ENCODE assay signal across 12 cellular contexts in the genomic region with DNA sequence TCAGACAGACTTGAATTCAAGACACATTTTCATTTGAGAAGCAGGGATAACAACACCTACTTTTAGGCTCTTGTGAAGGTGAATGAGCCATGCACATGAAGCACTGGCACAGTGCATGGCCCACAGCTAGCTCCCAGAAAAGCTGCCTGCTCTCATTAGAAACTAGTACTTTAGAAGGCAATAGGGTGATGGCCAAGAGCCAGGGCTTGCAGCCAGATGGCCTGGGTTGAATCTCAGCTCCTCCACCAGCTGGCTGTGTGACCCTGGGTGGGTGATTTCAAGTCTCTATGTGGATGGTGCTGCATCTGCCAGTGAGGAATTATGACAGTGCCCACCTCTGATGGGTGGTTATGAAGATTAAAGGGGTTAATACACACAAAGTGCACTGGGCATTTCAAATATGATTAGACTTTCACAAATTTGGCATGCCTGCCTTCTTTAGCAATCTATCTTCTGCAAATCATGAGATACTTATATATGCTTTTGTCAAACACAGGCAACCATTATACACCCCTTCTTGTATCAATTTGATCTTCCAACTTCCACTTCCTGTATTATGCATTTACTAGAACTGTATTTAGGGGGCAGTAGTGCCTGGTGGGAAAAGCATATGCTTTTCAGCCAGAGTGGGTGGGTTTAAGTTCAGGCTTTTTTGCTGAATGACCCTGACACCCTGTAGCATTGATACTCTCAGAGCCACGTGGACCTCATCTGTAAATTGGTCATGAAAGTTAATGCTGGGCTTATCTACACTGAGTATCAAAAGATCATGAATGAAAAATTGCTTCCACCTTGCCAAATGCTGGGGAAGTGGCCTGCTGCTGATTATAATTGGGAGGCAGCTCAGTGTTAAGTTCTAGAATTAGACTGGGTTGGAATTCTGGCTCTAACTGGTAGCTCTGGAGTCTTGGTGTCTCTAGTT. TPM values are rescaled to one million over a fixed set of nuclear protein-coding genes. Genes with fewer than 3 reads are reported as not detected.
DNase-seq lines count a peak whose midpoint lies in the region; ATAC-seq and TF ChIP-seq lines count a peak whose summit lies in the region.
"Had no signal": no experiment of that assay in that cellular context is flagged by ENCODE, and none has a peak within 500 bp of the region (broad histone marks: within the 10 kb centered on the region; RNA-seq: fewer than 3 reads in every experiment).

No MANE protein-coding gene starts in this region.

- H3K9me3 ChIP-seq in BLaER1 treated with 17β-estradiol and CSF1 and Interleukin-3, amounts not matched to agents 10 nM and 100 nM (replicated peaks in 1 of 11): peaks cover 4 to 30% (median 15%) of the 10 kb centered on the region in 11 experiments; a peak in 18 of 22 replicates
- H3K9me3 ChIP-seq in SK-N-SH: no peaks in the 10 kb centered on the region
- no peaks in the 10 kb centered on the region for H3K9me3 ChIP-seq in right cardiac atrium (ENCODE audit: control insufficient read depth, low read length)
- no peaks in the 10 kb centered on the region for H3K9me3 ChIP-seq in PC-3 (ENCODE audit: low read length)
- H3K9me3 ChIP-seq: SJCRH30 had no signal

- peak; percentile 46 for TF ChIP-seq RAD21 in SK-N-SH (IDR thresholded peaks at IDR 0.05; ENCODE audit: low read length)

- H3K4me2 ChIP-seq in BLaER1 treated with 17β-estradiol and CSF1 and Interleukin-3, amounts not matched to agents 10 nM and 100 nM: peak overlapping the region in 6 of 11 experiments; percentile 56 to 80 (median 72); a peak in 11 of 22 replicates
- no peak overlapping the region for H3K4me2 ChIP-seq in SK-N-SH
- H3K4me2 ChIP-seq in PC-3 (ENCODE audit: low read length): no peak overlapping the region

- no peak overlapping the region for H3K4me3 ChIP-seq in BLaER1 treated with 17β-estradiol and CSF1 and Interleukin-3, amounts not matched to agents 10 nM and 100 nM
- H3K4me3 ChIP-seq in SK-N-SH (ENCODE audit: low read depth in 2 of 2, low read length in 1 of 2) (no peak overlapping the region), right cardiac atrium (ENCODE audit: low read length) (no peak overlapping the region), PC-3 (ENCODE audit: low read length) (no peak overlapping the region)
- H3K4me3 ChIP-seq: coronary artery, SJCRH30 had no signal

- H4K20me1 ChIP-seq in BLaER1 treated with 17β-estradiol and CSF1 and Interleukin-3, amounts not matched to agents 10 nM and 100 nM: no peaks in the 10 kb centered on the region
- H4K20me1 ChIP-seq in SK-N-SH (ENCODE audit: insufficient read depth): no peaks in the 10 kb centered on the region
- H4K20me1 ChIP-seq in PC-3 (ENCODE audit: low read length): no peaks in the 10 kb centered on the region

- WGBS in SK-N-SH (ENCODE audit: low lambda C conversion rate): 5% methylated on average over 1 of the region's 1 CpG
- WGBS in right cardiac atrium: 28% methylated on average over 1 of the region's 1 CpG

- 0 out of 4 replicates have a peak, but pooled peaks of 1 of the 2 experiments have one; percentile 23 for TF ChIP-seq EP300 in SK-N-SH (IDR thresholded peaks at IDR 0.05; ENCODE audit: borderline replicate concordance in 1 of 2, low read depth in 1 of 2, low read length in 1 of 2)

- H3K79me2 ChIP-seq in SK-N-SH (ENCODE audit: insufficient read depth): no peaks in the 10 kb centered on the region
- no peaks in the 10 kb centered on the region for H3K79me2 ChIP-seq in PC-3 (ENCODE audit: low read length)

- intact Hi-C loops in right cardiac atrium (cut with DNase I): no loop called here
- intact Hi-C loops in PC-3 (cut with micrococcal nuclease): no loop called here

- TF ChIP-seq CTCF in SK-N-SH (IDR thresholded peaks at IDR 0.05) (no peak), PC-3 (conservative IDR thresholded peaks at IDR 0.05; ENCODE audit: low read depth, low read length) (no peak)

- peak; percentile 34 for DNase-seq in NCI-H1092 (lab: John Stamatoyannopoulos, UW)
- DNase-seq in SK-N-SH: peak; percentile 61
- DNase-seq in right cardiac atrium: peak; percentile 75 to 92 (median 89)
- no peak for DNase-seq in PC-3
- DNase-seq in amniotic stem cell (lab: John Stamatoyannopoulos, UW): no peak
- DNase-seq: SJCRH30; stimulated activated CD4-positive, alpha-beta T cell treated with anti-CD3 and anti-CD28 coated beads, Interleukin-4, amount 100 ng/mL, for 1 hour; stimulated activated naive CD4-positive, alpha-beta T cell had no signal

- H3F3A ChIP-seq in SK-N-SH (replicated peaks; ENCODE audit: insufficient read depth) (no peaks in the 10 kb centered on the region), PC-3 (ENCODE audit: low read length, unreplicated experiment) (no peaks in the 10 kb centered on the region)

- H3K4me1 ChIP-seq in BLaER1 treated with 17β-estradiol and CSF1 and Interleukin-3, amounts not matched to agents 10 nM and 100 nM: peaks cover 0 to 44% (median 27%) of the 10 kb centered on the region in 10 experiments; a peak in 15 of 20 replicates
- H3K4me1 ChIP-seq in SK-N-SH (ENCODE audit: control insufficient read depth in 1 of 2, insufficient read depth in 2 of 2, low read depth in 1 of 2, low read length in 1 of 2) (peaks cover 0 to 18% of the 10 kb centered on the region in 2 experiments; a peak in 2 of 4 replicates), right cardiac atrium (ENCODE audit: control insufficient read depth, insufficient read depth, low read length) (peaks cover 6% of the 10 kb centered on the region), PC-3 (ENCODE audit: insufficient read depth, low read length) (no peaks in the 10 kb centered on the region)
- H3K4me1 ChIP-seq: SJCRH30 had no signal

- POLR2A ChIA-PET in SK-N-SH (lab: Yijun Ruan, JAX) (no interaction called here), PC-3 (lab: Charles Lee; ENCODE audit: unreplicated experiment) (no interaction called here)

- no peaks in the 10 kb centered on the region for H3K36me3 ChIP-seq in BLaER1 treated with 17β-estradiol and CSF1 and Interleukin-3, amounts not matched to agents 10 nM and 100 nM
- no peaks in the 10 kb centered on the region for H3K36me3 ChIP-seq in SK-N-SH (replicated peaks in 1 of 2; ENCODE audit: control insufficient read depth in 1 of 2, insufficient read depth in 2 of 2, low read length in 1 of 2)
- no peaks in the 10 kb centered on the region for H3K36me3 ChIP-seq in PC-3 (ENCODE audit: low read depth, low read length)
- H3K36me3 ChIP-seq: SJCRH30 had no signal

- H3K27me3 ChIP-seq in BLaER1 treated with 17β-estradiol and CSF1 and Interleukin-3, amounts not matched to agents 10 nM and 100 nM: no peaks in the 10 kb centered on the region
- H3K27me3 ChIP-seq in SK-N-SH (ENCODE audit: insufficient read depth) (no peaks in the 10 kb centered on the region), right cardiac atrium (ENCODE audit: control insufficient read depth, insufficient read depth) (no peaks in the 10 kb centered on the region), PC-3 (ENCODE audit: low read length) (no peaks in the 10 kb centered on the region)
- H3K27me3 ChIP-seq: SJCRH30 had no signal

- ATAC-seq in right cardiac atrium (peak; percentile 76 to 87), HG02678 (IDR thresholded peaks at IDR 0.05; ENCODE audit: unreplicated experiment) (no peak), HG03442 (IDR thresholded peaks at IDR 0.05; ENCODE audit: unreplicated experiment) (no peak), PC-3 (no peak)

- CTCF ChIA-PET in SK-N-SH (lab: Yijun Ruan, JAX) (interaction anchor here (1.2 to 2.4 kb wide), 4 partner anchors 10 to 363 kb away, joined by 3 to 9 read pairs (median 7); no protein-coding TSS in a partner anchor), PC-3 (lab: Charles Lee) (no interaction called here)

- BruUV-seq in PC-3 (replicated peaks; lab: Mats Ljungman, UMichigan): no TSS peak

- H3K27ac ChIP-seq in BLaER1 treated with 17β-estradiol and CSF1 and Interleukin-3, amounts not matched to agents 10 nM and 100 nM: peak overlapping the region in 8 of 11 experiments; percentile 37 to 76 (median 72); a peak in 15 of 22 replicates
- peak overlapping the region in 1 of 2 experiments; percentile 63; a peak in 2 of 4 replicates for H3K27ac ChIP-seq in SK-N-SH (ENCODE audit: low read depth in 2 of 2, low read length in 1 of 2)
- H3K27ac ChIP-seq in right cardiac atrium (ENCODE audit: low read length): no peak overlapping the region
- no peak overlapping the region for H3K27ac ChIP-seq in PC-3 (ENCODE audit: low read length)
- H3K27ac ChIP-seq: coronary artery, SJCRH30 had no signal

- H3K9me2 ChIP-seq in SK-N-SH (no peaks in the 10 kb centered on the region), PC-3 (replicated peaks; ENCODE audit: low read length) (no peaks in the 10 kb centered on the region)

- no peak overlapping the region for H3K9ac ChIP-seq in BLaER1 treated with 17β-estradiol and CSF1 and Interleukin-3, amounts not matched to agents 10 nM and 100 nM
- no peak overlapping the region for H3K9ac ChIP-seq in SK-N-SH
- H3K9ac ChIP-seq in PC-3 (ENCODE audit: low read length): no peak overlapping the region

- H2AFZ ChIP-seq in SK-N-SH (ENCODE audit: low read depth): no peak overlapping the region
- no peak overlapping the region for H2AFZ ChIP-seq in PC-3 (ENCODE audit: low read length)

TF ChIP-seq in SK-N-SH, 30 proteins besides CTCF, POLR2A, EP300 and RAD21 (continues in another document):
- no peak for TF ChIP-seq POLR2AphosphoS5 (IDR thresholded peaks at IDR 0.05; ENCODE audit: low read depth, low read length)
- no peak for TF ChIP-seq NFIC (IDR thresholded peaks at IDR 0.05; ENCODE audit: borderline replicate concordance)
- TF ChIP-seq FOXM1 (IDR thresholded peaks at IDR 0.05; ENCODE audit: low read depth): no peak

RNA-seq across cellular contexts. Expression of a gene that starts 34.7 kb away (rescaled TPM):
- polyA plus RNA-seq in SK-N-SH (2012; rRNA removed): 29.9 and 44.8 TPM in 2 replicates
- polyA plus RNA-seq in SK-N-SH (2012; cell fraction: cytosol; rRNA removed): 64.7 and 87.6 TPM in 2 replicates
- 10.8 and 15.5 TPM in 2 replicates for polyA plus RNA-seq in SK-N-SH (2012; cell fraction: nucleus; rRNA removed)
- total RNA-seq in right cardiac atrium: 10 to 100 TPM; 39.3 to 60.9 (median 54.9) TPM
- polyA plus RNA-seq in right cardiac atrium: 65.6 TPM
- total RNA-seq in PC-3 (2014; rRNA removed): not detected in 2 replicates

Comparison
In these comparisons a context has a peak if more than half of its experiments do, and no peak if none do; other contexts are left out.
1. H3K27ac ChIP-seq: peak in BLaER1 treated with 17β-estradiol and CSF1 and Interleukin-3, amounts not matched to agents 10 nM and 100 nM (8 of 11); none in right cardiac atrium (single experiment) and PC-3 (single experiment).
2. H3K4me2 ChIP-seq: peak in BLaER1 treated with 17β-estradiol and CSF1 and Interleukin-3, amounts not matched to agents 10 nM and 100 nM (6 of 11); none in SK-N-SH (single experiment) and PC-3 (single experiment).
3. DNase-seq: peak in NCI-H1092 (single experiment), SK-N-SH (single experiment) and right cardiac atrium (3 of 3); none in PC-3 (single experiment) and amniotic stem cell (single experiment).
4. ATAC-seq: peak in right cardiac atrium (2 of 2); none in HG02678 (single experiment), HG03442 (single experiment) and PC-3 (single experiment).
5. RNA of a gene that starts 34.7 kb away (total RNA-seq): 39.3 to 60.9 TPM in right cardiac atrium; not detected in PC-3; every median in the first group is over 10 times any median in the second.